In the genomic region with DNA sequence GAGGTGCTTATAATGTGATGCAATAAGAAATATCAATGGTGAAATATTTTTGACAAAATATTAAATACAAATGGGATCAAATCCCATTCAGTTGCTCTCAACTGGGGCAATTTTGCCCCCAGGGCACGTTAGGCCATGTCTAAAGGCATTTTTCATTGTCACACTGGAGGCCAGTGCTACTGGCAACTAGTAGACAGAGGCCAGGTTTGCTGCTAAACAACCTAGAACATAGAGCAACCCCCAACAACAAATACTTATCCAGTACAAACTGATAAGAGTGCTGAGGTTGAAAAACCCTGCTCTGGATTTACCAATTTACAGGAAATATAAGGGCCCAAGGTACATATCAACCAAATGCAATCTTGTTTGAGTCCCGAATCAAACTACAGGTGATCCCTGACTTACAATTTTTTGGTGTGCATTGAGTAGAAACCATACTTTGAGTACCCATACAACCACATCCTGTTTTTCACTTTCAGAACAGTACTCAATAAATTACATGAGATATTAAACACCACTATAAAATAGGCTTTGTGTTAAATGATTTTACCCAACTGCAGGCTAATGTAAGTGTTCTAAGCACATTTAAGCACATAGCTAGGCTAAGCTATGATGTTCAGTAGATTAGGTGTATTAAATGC, we compare ENCODE assay signal across 1 cellular context.
TF ChIP-seq lines count a peak whose summit lies in the region.

No MANE protein-coding gene starts in this region.

TF ChIP-seq in GM12878, 131 proteins besides CTCF, POLR2A, EP300 and RAD21 (continued from another document):
- TF ChIP-seq, protein P1, sequence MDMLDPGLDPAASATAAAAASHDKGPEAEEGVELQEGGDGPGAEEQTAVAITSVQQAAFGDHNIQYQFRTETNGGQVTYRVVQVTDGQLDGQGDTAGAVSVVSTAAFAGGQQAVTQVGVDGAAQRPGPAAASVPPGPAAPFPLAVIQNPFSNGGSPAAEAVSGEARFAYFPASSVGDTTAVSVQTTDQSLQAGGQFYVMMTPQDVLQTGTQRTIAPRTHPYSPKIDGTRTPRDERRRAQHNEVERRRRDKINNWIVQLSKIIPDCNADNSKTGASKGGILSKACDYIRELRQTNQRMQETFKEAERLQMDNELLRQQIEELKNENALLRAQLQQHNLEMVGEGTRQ (IDR thresholded peaks at IDR 0.05; ENCODE audit: borderline replicate concordance, low read depth, low read length): no peak
- no peak for TF ChIP-seq MYB (IDR thresholded peaks at IDR 0.05; ENCODE audit: borderline replicate concordance, low read depth, low read length)
- TF ChIP-seq SMARCA5 (IDR thresholded peaks at IDR 0.05): no peak
- no peak for TF ChIP-seq IRF4 (IDR thresholded peaks at IDR 0.05; ENCODE audit: low read depth, low read length)
- TF ChIP-seq FOS (IDR thresholded peaks at IDR 0.05; ENCODE audit: borderline replicate concordance, extremely low read depth, insufficient read length): no peak
- TF ChIP-seq, protein P2, sequence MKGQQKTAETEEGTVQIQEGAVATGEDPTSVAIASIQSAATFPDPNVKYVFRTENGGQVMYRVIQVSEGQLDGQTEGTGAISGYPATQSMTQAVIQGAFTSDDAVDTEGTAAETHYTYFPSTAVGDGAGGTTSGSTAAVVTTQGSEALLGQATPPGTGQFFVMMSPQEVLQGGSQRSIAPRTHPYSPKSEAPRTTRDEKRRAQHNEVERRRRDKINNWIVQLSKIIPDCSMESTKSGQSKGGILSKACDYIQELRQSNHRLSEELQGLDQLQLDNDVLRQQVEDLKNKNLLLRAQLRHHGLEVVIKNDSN (IDR thresholded peaks at IDR 0.05; ENCODE audit: borderline replicate concordance, extremely low read length, insufficient read depth, low read depth, low read length): no peak
- TF ChIP-seq CHD2 (IDR thresholded peaks at IDR 0.05; ENCODE audit: borderline replicate concordance, low read depth, low read length): no peak
- TF ChIP-seq NR2F1 (conservative IDR thresholded peaks at IDR 0.05): no peak
- TF ChIP-seq SMAD5 (IDR thresholded peaks at IDR 0.05; ENCODE audit: low read depth): no peak
